ENCODE assay signal across 1 cellular context in genomic region chr19:42219812-42220750, GRCh38.
A peak's percentile ranks its signal among the peaks of the same experiment; 100 is the strongest.
TF ChIP-seq lines count a peak whose summit lies in the region.

A gene with protein sequence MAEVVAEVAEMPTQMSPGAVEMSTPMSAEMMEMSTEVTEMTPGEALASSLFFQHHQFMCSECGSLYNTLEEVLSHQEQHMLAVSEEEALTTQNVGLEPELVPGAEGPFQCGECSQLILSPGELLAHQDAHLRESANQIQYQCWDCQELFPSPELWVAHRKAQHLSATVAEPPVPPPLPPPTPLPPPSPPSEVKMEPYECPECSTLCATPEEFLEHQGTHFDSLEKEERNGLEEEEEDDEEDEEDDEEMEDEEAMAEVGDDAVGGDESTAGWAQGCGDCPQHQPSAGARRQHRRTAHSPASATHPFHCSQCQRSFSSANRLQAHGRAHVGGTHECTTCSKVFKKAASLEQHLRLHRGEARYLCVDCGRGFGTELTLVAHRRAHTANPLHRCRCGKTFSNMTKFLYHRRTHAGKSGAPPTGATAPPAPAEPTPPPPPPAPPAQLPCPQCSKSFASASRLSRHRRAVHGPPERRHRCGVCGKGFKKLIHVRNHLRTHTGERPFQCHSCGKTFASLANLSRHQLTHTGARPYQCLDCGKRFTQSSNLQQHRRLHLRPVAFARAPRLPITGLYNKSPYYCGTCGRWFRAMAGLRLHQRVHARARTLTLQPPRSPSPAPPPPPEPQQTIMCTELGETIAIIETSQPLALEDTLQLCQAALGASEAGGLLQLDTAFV (plus strand): TSS chr19:42220312. CDS start chr19:42224404, 4,092 bp downstream.

TF ChIP-seq in HepG2, 621 proteins besides CTCF, POLR2A, EP300 and RAD21 (continued from another document and continues in another):
- TF ChIP-seq GATAD2A (CRISPR knock-in tag; IDR thresholded peaks at IDR 0.05) (peak; percentile 71), ZNF615 (CRISPR knock-in tag; IDR thresholded peaks at IDR 0.05; ENCODE audit: borderline replicate concordance) (no peak), ARHGAP35 (CRISPR knock-in tag; IDR thresholded peaks at IDR 0.05; ENCODE audit: borderline replicate concordance) (peak; percentile 44; the same call in 1 of the 2 replicates), MYNN (CRISPR knock-in tag; IDR thresholded peaks at IDR 0.05; ENCODE audit: low read depth) (0 out of 2 replicates have a peak, but pooled peaks have one; percentile 31), TFE3 (CRISPR knock-in tag; IDR thresholded peaks at IDR 0.05) (peak; percentile 43; the same call in 1 of the 2 replicates), MXD3 (CRISPR knock-in tag; IDR thresholded peaks at IDR 0.05) (peak; percentile 81; the same call in 1 of the 2 replicates), TBX3 (IDR thresholded peaks at IDR 0.05; ENCODE audit: borderline replicate concordance) (peak; percentile 61; the same call in 1 of the 2 replicates), LCORL (IDR thresholded peaks at IDR 0.05) (no peak), LCORL (CRISPR knock-in tag; IDR thresholded peaks at IDR 0.05) (peak; percentile 59; the same call in 1 of the 2 replicates), FIP1L1 (IDR thresholded peaks at IDR 0.05; ENCODE audit: borderline replicate concordance, insufficient read depth, low read depth, low read length) (no peak), ZNF740 (CRISPR knock-in tag; IDR thresholded peaks at IDR 0.05) (no peak), MXI1 (IDR thresholded peaks at IDR 0.05; ENCODE audit: borderline replicate concordance, low read depth, low read length) (peak; percentile 90; the same call in 2 of the 3 replicates), ZNF780A (CRISPR knock-in tag; IDR thresholded peaks at IDR 0.05) (no peak), RXRA (CRISPR knock-in tag; IDR thresholded peaks at IDR 0.05) (peak; percentile 82), ZNF841 (CRISPR knock-in tag; IDR thresholded peaks at IDR 0.05; ENCODE audit: borderline replicate concordance) (no peak), ERF (CRISPR knock-in tag; IDR thresholded peaks at IDR 0.05) (peak; percentile 89), ZMAT3 (CRISPR knock-in tag; conservative IDR thresholded peaks at IDR 0.05) (peak; percentile 86; the same call in 1 of the 2 replicates), FOXK2 (IDR thresholded peaks at IDR 0.05) (peak; percentile 77; the same call in 1 of the 2 replicates), ETV6 (CRISPR knock-in tag; conservative IDR thresholded peaks at IDR 0.05) (peak; percentile 92), NAIF1 (CRISPR knock-in tag; IDR thresholded peaks at IDR 0.05; ENCODE audit: borderline replicate concordance) (no peak), SP1 (IDR thresholded peaks at IDR 0.05) (no peak), SP1 (CRISPR knock-in tag; IDR thresholded peaks at IDR 0.05) (peak; percentile 85), ZNF501 (CRISPR knock-in tag; IDR thresholded peaks at IDR 0.05) (peak; percentile 93), NCOA5 (CRISPR knock-in tag; IDR thresholded peaks at IDR 0.05) (no peak), CEBPG (CRISPR knock-in tag; IDR thresholded peaks at IDR 0.05) (peak; percentile 53), ZNF792 (CRISPR knock-in tag; IDR thresholded peaks at IDR 0.05) (peak; percentile 84), HOXD1 (CRISPR knock-in tag; IDR thresholded peaks at IDR 0.05) (no peak), SAP130 (CRISPR knock-in tag; IDR thresholded peaks at IDR 0.05; ENCODE audit: low read depth) (peak; percentile 94), ZNF547 (CRISPR knock-in tag; IDR thresholded peaks at IDR 0.05) (0 out of 2 replicates have a peak, but pooled peaks have one; percentile 50), ZNF550 (CRISPR knock-in tag; IDR thresholded peaks at IDR 0.05; ENCODE audit: borderline replicate concordance) (no peak), RCOR2 (CRISPR knock-in tag; IDR thresholded peaks at IDR 0.05) (0 out of 2 replicates have a peak, but pooled peaks have one; percentile 17), YY1 (IDR thresholded peaks at IDR 0.05; ENCODE audit: insufficient read depth, insufficient replicate concordance, low read depth, low read length) (peak; percentile 54), ZNF124 (CRISPR knock-in tag; IDR thresholded peaks at IDR 0.05) (0 out of 2 replicates have a peak, but pooled peaks have one; percentile 39), MAZ (IDR thresholded peaks at IDR 0.05; ENCODE audit: borderline replicate concordance, low read depth, low read length) (peak; percentile 48; the same call in 1 of the 2 replicates), MAZ (CRISPR knock-in tag; IDR thresholded peaks at IDR 0.05; ENCODE audit: low read depth) (peak; percentile 86), NR2F2 (IDR thresholded peaks at IDR 0.05; ENCODE audit: borderline replicate concordance, low read depth) (no peak; the same call in 1 of the 2 replicates), ZBTB26 (CRISPR knock-in tag; IDR thresholded peaks at IDR 0.05; ENCODE audit: borderline replicate concordance) (peak; percentile 81), ZFP36L2 (CRISPR knock-in tag; IDR thresholded peaks at IDR 0.05) (no peak)
- TF ChIP-seq, protein P1, sequence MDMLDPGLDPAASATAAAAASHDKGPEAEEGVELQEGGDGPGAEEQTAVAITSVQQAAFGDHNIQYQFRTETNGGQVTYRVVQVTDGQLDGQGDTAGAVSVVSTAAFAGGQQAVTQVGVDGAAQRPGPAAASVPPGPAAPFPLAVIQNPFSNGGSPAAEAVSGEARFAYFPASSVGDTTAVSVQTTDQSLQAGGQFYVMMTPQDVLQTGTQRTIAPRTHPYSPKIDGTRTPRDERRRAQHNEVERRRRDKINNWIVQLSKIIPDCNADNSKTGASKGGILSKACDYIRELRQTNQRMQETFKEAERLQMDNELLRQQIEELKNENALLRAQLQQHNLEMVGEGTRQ (IDR thresholded peaks at IDR 0.05; ENCODE audit: low read depth, low read length): peak; percentile 82
- TF ChIP-seq, protein P1 (CRISPR knock-in tag; IDR thresholded peaks at IDR 0.05; ENCODE audit: borderline replicate concordance): peak; percentile 89; the same call in 1 of the 2 replicates
- TF ChIP-seq, protein P2, sequence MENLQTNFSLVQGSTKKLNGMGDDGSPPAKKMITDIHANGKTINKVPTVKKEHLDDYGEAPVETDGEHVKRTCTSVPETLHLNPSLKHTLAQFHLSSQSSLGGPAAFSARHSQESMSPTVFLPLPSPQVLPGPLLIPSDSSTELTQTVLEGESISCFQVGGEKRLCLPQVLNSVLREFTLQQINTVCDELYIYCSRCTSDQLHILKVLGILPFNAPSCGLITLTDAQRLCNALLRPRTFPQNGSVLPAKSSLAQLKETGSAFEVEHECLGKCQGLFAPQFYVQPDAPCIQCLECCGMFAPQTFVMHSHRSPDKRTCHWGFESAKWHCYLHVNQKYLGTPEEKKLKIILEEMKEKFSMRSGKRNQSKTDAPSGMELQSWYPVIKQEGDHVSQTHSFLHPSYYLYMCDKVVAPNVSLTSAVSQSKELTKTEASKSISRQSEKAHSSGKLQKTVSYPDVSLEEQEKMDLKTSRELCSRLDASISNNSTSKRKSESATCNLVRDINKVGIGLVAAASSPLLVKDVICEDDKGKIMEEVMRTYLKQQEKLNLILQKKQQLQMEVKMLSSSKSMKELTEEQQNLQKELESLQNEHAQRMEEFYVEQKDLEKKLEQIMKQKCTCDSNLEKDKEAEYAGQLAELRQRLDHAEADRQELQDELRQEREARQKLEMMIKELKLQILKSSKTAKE (CRISPR knock-in tag; IDR thresholded peaks at IDR 0.05; ENCODE audit: borderline replicate concordance): no peak
- TF ChIP-seq, protein P3, sequence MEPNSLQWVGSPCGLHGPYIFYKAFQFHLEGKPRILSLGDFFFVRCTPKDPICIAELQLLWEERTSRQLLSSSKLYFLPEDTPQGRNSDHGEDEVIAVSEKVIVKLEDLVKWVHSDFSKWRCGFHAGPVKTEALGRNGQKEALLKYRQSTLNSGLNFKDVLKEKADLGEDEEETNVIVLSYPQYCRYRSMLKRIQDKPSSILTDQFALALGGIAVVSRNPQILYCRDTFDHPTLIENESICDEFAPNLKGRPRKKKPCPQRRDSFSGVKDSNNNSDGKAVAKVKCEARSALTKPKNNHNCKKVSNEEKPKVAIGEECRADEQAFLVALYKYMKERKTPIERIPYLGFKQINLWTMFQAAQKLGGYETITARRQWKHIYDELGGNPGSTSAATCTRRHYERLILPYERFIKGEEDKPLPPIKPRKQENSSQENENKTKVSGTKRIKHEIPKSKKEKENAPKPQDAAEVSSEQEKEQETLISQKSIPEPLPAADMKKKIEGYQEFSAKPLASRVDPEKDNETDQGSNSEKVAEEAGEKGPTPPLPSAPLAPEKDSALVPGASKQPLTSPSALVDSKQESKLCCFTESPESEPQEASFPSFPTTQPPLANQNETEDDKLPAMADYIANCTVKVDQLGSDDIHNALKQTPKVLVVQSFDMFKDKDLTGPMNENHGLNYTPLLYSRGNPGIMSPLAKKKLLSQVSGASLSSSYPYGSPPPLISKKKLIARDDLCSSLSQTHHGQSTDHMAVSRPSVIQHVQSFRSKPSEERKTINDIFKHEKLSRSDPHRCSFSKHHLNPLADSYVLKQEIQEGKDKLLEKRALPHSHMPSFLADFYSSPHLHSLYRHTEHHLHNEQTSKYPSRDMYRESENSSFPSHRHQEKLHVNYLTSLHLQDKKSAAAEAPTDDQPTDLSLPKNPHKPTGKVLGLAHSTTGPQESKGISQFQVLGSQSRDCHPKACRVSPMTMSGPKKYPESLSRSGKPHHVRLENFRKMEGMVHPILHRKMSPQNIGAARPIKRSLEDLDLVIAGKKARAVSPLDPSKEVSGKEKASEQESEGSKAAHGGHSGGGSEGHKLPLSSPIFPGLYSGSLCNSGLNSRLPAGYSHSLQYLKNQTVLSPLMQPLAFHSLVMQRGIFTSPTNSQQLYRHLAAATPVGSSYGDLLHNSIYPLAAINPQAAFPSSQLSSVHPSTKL (CRISPR knock-in tag; IDR thresholded peaks at IDR 0.05): peak; percentile 53
- TF ChIP-seq, protein P4, sequence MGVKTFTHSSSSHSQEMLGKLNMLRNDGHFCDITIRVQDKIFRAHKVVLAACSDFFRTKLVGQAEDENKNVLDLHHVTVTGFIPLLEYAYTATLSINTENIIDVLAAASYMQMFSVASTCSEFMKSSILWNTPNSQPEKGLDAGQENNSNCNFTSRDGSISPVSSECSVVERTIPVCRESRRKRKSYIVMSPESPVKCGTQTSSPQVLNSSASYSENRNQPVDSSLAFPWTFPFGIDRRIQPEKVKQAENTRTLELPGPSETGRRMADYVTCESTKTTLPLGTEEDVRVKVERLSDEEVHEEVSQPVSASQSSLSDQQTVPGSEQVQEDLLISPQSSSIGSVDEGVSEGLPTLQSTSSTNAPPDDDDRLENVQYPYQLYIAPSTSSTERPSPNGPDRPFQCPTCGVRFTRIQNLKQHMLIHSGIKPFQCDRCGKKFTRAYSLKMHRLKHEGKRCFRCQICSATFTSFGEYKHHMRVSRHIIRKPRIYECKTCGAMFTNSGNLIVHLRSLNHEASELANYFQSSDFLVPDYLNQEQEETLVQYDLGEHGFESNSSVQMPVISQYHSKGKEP (CRISPR knock-in tag; IDR thresholded peaks at IDR 0.05): no peak
- TF ChIP-seq, protein P5, sequence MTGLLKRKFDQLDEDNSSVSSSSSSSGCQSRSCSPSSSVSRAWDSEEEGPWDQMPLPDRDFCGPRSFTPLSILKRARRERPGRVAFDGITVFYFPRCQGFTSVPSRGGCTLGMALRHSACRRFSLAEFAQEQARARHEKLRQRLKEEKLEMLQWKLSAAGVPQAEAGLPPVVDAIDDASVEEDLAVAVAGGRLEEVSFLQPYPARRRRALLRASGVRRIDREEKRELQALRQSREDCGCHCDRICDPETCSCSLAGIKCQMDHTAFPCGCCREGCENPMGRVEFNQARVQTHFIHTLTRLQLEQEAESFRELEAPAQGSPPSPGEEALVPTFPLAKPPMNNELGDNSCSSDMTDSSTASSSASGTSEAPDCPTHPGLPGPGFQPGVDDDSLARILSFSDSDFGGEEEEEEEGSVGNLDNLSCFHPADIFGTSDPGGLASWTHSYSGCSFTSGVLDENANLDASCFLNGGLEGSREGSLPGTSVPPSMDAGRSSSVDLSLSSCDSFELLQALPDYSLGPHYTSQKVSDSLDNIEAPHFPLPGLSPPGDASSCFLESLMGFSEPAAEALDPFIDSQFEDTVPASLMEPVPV (CRISPR knock-in tag; IDR thresholded peaks at IDR 0.05): no peak; the same call in 1 of the 2 replicates
- TF ChIP-seq, protein P6, sequence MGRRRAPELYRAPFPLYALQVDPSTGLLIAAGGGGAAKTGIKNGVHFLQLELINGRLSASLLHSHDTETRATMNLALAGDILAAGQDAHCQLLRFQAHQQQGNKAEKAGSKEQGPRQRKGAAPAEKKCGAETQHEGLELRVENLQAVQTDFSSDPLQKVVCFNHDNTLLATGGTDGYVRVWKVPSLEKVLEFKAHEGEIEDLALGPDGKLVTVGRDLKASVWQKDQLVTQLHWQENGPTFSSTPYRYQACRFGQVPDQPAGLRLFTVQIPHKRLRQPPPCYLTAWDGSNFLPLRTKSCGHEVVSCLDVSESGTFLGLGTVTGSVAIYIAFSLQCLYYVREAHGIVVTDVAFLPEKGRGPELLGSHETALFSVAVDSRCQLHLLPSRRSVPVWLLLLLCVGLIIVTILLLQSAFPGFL (CRISPR knock-in tag; IDR thresholded peaks at IDR 0.05): no peak
